ENCODE assay signal across 1 cellular context in the genomic region with DNA sequence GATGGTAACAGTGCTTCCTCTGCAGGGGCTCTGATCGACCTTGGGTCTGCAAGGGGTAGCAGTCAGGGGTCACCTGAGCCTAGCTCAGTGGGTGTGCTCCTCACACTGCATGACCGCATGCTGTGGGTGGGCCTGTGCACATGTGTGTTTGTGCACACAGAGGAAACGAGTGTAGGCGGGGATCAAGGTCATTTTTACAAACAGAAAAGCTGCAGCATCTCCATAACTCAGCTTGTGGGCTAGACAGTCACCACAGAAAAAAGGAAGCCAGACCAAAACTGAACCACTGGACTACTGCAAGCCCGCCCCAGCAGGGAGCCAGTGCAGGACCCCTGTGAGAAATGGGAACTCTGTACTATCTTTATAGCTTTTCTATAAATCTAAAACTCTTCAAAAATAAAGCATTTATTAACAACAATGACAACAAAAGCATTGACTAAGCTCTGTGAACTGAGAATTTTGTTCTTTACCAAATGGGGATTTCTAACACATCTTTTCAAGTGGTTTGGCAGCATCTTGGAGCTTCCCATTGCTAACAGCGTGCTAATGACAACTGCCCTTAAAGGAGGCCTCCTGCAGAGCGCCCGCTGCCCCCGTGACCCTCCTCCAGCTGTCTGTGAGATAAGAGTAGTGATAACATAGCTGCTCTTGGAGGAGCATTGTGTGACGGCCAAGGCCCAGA.
TF ChIP-seq lines count a peak whose summit lies in the region.

No MANE protein-coding gene starts in this region.

TF ChIP-seq in K562, 482 proteins besides CTCF, POLR2A, EP300 and RAD21 (continued from another document and continues in another):
- TF ChIP-seq TCF3 (CRISPR knock-in tag; IDR thresholded peaks at IDR 0.05) (peak; percentile 56), ELF1 (tag; IDR thresholded peaks at IDR 0.05) (no peak), KLF1 (tag; IDR thresholded peaks at IDR 0.05) (no peak), CREM (IDR thresholded peaks at IDR 0.05; ENCODE audit: low read depth) (peak; percentile 46; the same call in 1 of the 2 replicates), NFIX (CRISPR knock-in tag; IDR thresholded peaks at IDR 0.05; ENCODE audit: low read depth) (no peak), DACH1 (IDR thresholded peaks at IDR 0.05; ENCODE audit: partially characterized antibody) (peak; percentile 73), ZNF121 (CRISPR knock-in tag; conservative IDR thresholded peaks at IDR 0.05) (no peak), NR4A1 (CRISPR knock-in tag; IDR thresholded peaks at IDR 0.05) (no peak), NR4A1 (tag; IDR thresholded peaks at IDR 0.05) (no peak), TEAD4 (IDR thresholded peaks at IDR 0.05; ENCODE audit: low read length) (peak; percentile 56), TEAD4 (CRISPR knock-in tag; IDR thresholded peaks at IDR 0.05; ENCODE audit: borderline replicate concordance) (no peak), SOX6 (IDR thresholded peaks at IDR 0.05) (peak; percentile 69), TBL1XR1 (IDR thresholded peaks at IDR 0.05; ENCODE audit: low read length in 2 of 2) (peak in 1 of 2 experiments; percentile 54; a peak in 1 of 4 replicates), ZNF766 (CRISPR knock-in tag; conservative IDR thresholded peaks at IDR 0.05) (peak; percentile 62; the same call in 1 of the 2 replicates)
- TF ChIP-seq, protein P1, sequence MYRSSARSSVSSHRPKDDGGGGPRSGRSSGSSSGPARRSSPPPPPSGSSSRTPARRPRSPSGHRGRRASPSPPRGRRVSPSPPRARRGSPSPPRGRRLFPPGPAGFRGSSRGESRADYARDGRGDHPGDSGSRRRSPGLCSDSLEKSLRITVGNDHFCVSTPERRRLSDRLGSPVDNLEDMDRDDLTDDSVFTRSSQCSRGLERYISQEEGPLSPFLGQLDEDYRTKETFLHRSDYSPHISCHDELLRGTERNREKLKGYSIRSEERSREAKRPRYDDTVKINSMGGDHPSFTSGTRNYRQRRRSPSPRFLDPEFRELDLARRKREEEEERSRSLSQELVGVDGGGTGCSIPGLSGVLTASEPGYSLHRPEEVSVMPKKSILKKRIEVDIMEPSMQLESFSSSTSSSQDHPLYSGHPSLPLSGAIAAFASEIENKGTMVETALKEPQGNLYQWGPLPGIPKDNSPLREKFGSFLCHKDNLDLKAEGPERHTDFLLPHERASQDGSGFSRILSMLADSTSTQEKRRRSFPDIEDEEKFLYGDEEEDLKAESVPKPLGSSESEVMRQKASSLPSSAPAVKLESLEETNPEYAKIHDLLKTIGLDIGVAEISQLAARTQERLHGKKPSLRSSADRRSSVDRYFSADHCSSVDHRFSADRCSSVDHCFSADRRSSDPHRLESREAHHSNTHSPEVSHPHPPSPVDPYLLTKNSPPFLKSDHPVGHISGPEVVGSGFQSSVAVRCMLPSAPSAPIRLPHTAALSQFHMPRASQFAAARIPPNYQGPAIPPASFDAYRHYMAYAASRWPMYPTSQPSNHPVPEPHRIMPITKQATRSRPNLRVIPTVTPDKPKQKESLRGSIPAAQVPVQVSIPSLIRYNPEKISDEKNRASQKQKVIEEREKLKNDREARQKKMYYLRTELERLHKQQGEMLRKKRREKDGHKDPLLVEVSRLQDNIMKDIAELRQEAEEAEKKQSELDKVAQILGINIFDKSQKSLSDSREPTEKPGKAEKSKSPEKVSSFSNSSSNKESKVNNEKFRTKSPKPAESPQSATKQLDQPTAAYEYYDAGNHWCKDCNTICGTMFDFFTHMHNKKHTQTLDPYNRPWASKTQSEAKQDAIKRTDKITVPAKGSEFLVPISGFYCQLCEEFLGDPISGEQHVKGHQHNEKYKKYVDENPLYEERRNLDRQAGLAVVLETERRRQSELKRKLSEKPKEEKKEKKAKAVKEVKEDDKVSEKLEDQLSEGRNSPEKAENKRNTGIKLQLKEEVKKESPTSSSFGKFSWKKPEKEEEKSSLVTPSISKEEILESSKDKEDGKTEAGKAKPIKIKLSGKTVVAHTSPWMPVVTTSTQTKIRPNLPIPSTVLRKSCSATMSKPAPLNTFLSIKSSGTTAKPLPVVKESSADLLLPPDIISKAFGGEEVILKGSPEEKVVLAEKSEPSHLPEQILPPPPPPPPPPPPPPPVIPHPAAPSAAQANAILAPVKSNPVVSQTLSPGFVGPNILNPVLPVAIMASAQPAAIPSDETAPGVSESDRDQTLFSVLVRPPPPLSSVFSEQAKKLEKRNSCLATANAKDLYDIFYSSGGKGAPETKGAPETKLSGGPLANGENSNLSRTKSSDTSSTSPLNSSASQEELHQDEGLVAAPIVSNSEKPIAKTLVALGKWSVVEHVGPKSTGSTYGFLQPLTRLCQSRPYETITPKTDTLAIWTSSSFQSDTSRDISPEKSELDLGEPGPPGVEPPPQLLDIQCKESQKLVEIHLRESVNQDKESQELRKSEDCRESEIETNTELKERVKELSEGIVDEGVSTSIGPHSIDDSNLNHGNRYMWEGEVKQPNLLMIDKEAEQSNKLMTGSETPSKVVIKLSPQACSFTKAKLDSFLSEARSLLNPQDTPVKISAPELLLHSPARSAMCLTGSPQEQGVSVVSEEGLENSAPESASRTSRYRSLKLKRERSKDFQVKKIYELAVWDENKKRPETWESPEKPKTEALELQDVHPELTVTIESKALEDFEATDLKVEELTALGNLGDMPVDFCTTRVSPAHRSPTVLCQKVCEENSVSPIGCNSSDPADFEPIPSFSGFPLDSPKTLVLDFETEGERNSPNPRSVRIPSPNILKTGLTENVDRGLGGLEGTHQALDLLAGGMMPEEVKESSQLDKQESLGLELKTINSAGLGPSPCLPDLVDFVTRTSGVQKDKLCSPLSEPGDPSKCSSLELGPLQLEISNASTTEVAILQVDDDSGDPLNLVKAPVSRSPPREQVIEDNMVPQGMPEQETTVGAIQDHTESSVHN (IDR thresholded peaks at IDR 0.05; ENCODE audit: borderline replicate concordance in 1 of 2, low read depth in 1 of 2): 0 out of 4 replicates have a peak, but pooled peaks of 1 of the 2 experiments have one; percentile 30
- TF ChIP-seq, protein P2, sequence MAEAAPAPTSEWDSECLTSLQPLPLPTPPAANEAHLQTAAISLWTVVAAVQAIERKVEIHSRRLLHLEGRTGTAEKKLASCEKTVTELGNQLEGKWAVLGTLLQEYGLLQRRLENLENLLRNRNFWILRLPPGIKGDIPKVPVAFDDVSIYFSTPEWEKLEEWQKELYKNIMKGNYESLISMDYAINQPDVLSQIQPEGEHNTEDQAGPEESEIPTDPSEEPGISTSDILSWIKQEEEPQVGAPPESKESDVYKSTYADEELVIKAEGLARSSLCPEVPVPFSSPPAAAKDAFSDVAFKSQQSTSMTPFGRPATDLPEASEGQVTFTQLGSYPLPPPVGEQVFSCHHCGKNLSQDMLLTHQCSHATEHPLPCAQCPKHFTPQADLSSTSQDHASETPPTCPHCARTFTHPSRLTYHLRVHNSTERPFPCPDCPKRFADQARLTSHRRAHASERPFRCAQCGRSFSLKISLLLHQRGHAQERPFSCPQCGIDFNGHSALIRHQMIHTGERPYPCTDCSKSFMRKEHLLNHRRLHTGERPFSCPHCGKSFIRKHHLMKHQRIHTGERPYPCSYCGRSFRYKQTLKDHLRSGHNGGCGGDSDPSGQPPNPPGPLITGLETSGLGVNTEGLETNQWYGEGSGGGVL (CRISPR knock-in tag; IDR thresholded peaks at IDR 0.05): no peak
- TF ChIP-seq, protein P3, sequence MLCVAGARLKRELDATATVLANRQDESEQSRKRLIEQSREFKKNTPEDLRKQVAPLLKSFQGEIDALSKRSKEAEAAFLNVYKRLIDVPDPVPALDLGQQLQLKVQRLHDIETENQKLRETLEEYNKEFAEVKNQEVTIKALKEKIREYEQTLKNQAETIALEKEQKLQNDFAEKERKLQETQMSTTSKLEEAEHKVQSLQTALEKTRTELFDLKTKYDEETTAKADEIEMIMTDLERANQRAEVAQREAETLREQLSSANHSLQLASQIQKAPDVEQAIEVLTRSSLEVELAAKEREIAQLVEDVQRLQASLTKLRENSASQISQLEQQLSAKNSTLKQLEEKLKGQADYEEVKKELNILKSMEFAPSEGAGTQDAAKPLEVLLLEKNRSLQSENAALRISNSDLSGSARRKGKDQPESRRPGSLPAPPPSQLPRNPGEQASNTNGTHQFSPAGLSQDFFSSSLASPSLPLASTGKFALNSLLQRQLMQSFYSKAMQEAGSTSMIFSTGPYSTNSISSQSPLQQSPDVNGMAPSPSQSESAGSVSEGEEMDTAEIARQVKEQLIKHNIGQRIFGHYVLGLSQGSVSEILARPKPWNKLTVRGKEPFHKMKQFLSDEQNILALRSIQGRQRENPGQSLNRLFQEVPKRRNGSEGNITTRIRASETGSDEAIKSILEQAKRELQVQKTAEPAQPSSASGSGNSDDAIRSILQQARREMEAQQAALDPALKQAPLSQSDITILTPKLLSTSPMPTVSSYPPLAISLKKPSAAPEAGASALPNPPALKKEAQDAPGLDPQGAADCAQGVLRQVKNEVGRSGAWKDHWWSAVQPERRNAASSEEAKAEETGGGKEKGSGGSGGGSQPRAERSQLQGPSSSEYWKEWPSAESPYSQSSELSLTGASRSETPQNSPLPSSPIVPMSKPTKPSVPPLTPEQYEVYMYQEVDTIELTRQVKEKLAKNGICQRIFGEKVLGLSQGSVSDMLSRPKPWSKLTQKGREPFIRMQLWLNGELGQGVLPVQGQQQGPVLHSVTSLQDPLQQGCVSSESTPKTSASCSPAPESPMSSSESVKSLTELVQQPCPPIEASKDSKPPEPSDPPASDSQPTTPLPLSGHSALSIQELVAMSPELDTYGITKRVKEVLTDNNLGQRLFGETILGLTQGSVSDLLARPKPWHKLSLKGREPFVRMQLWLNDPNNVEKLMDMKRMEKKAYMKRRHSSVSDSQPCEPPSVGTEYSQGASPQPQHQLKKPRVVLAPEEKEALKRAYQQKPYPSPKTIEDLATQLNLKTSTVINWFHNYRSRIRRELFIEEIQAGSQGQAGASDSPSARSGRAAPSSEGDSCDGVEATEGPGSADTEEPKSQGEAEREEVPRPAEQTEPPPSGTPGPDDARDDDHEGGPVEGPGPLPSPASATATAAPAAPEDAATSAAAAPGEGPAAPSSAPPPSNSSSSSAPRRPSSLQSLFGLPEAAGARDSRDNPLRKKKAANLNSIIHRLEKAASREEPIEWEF (CRISPR knock-in tag; IDR thresholded peaks at IDR 0.05): no peak
- TF ChIP-seq, protein P4, sequence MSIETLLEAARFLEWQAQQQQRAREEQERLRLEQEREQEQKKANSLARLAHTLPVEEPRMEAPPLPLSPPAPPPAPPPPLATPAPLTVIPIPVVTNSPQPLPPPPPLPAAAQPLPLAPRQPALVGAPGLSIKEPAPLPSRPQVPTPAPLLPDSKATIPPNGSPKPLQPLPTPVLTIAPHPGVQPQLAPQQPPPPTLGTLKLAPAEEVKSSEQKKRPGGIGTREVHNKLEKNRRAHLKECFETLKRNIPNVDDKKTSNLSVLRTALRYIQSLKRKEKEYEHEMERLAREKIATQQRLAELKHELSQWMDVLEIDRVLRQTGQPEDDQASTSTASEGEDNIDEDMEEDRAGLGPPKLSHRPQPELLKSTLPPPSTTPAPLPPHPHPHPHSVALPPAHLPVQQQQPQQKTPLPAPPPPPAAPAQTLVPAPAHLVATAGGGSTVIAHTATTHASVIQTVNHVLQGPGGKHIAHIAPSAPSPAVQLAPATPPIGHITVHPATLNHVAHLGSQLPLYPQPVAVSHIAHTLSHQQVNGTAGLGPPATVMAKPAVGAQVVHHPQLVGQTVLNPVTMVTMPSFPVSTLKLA (conservative IDR thresholded peaks at IDR 0.05): 0 out of 4 replicates have a peak, but pooled peaks of 1 of the 2 experiments have one; percentile 37
